ENCODE assay signal across 24 cellular contexts in the genomic region with DNA sequence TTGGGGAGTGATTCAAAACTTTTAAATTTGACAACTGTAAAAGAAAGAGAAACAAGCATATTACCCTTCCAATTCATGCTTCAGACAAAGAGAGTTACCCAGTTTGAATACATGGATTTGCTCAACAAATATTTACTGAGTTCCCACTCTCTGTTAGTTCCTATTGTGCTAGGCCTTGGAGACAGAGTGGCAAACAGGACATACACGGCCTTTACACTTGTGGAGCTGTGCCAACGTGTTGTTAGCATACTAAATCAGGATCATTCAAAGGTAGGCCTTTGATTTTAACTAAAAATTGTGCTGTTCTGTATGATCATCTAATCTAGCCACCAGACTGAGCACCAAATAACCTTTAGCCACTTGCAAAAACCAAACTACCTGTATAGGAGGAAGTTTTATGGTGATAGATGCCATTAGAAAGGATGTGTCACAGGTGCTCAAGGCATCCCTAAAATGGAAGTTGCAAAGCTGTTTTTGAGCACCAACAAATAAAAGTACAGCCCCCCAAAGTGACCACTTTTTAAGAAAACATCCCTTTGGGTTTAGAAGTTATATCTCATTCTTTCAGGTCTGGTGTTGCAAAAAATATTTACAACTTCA.
DNase-seq lines count a peak whose midpoint lies in the region; ATAC-seq, FAIRE-seq and TF ChIP-seq lines count a peak whose summit lies in the region.
"Had no signal": no experiment of that assay in that cellular context is flagged by ENCODE, and none has a peak within 500 bp of the region (broad histone marks: within the 10 kb centered on the region; RNA-seq: fewer than 3 reads in every experiment).

No MANE protein-coding gene starts in this region.

- ATAC-seq in T-helper 17 cell = no peak
- ATAC-seq in pancreas = peak; percentile 35 to 76 (median 64)
- no peak for ATAC-seq in left lung
- no peak for ATAC-seq in GM18870 (IDR thresholded peaks at IDR 0.05; ENCODE audit: unreplicated experiment)
- ATAC-seq: activated CD8-positive, alpha-beta T cell treated with anti-CD3 and anti-CD28 coated beads, Interleukin-2, amount 10 ng/mL, durations not matched to agents 7 days and 5 days; GM23338; naive thymus-derived CD4-positive, alpha-beta T cell; stimulated activated naive CD8-positive, alpha-beta T cell treated with anti-CD3 and anti-CD28 coated beads, Interleukin-15, amount 100 ng/mL, for 72 hours had no signal

- H3K4me1 Mint-ChIP-seq in T-helper 17 cell = peaks cover 21% of the 10 kb centered on the region

- peaks cover 14% of the 10 kb centered on the region for H3K36me3 Mint-ChIP-seq in T-helper 17 cell (ENCODE audit: low read depth)

- DNase-seq in DMS53 treated with DMSO at 0.1 percent for 48 hours (lab: John Stamatoyannopoulos, UW; ENCODE audit: unreplicated experiment) = peak; percentile 69
- peak; percentile 75 for DNase-seq in NCI-H2029 (lab: John Stamatoyannopoulos, UW)
- no peak for DNase-seq in T-helper 17 cell
- no peak for DNase-seq in pancreas
- no peak for DNase-seq in left lung
- no peak for DNase-seq in NCI-H2171 (lab: John Stamatoyannopoulos, UW)
- DNase-seq in islet precursor cell = no peak
- DNase-seq: activated CD4-positive, CD25-positive, alpha-beta regulatory T cell treated with anti-CD3 and anti-CD28 coated beads, Interleukin-2, amount 50 U/mL, for 72 hours; activated CD8-positive, alpha-beta T cell treated with anti-CD3 and anti-CD28 coated beads, Interleukin-2, amount 10 ng/mL, durations not matched to agents 7 days and 5 days; activated T-cell treated with anti-CD3 and anti-CD28 coated beads, Interleukin-2, amount 50 U/mL, for 1 hour; AML-193; amygdala; kidney glomerular epithelial cell; mesenchymal stem cell; naive thymus-derived CD4-positive, alpha-beta T cell; NCI-H1694; NCI-H446 treated with DMSO at 0.1 percent for 48 hours; right cardiac atrium; stimulated activated naive CD8-positive, alpha-beta T cell treated with anti-CD3 and anti-CD28 coated beads, Interleukin-15, amount 100 ng/mL, for 72 hours had no signal

- no peaks in the 10 kb centered on the region for H3K27me3 Mint-ChIP-seq in T-helper 17 cell
- H3K27me3 Mint-ChIP-seq: naive thymus-derived CD4-positive, alpha-beta T cell; stimulated activated naive CD8-positive, alpha-beta T cell treated with anti-CD3 and anti-CD28 coated beads, Interleukin-15, amount 100 ng/mL, for 72 hours; type B pancreatic cell had no signal

- H3K4me1 ChIP-seq in pancreas (no peaks in the 10 kb centered on the region), left lung (no peaks in the 10 kb centered on the region)

- peaks cover 0 to 9% (median 0%) of the 10 kb centered on the region in 3 donors for H3K36me3 ChIP-seq in pancreas
- H3K36me3 ChIP-seq in left lung = peaks cover 0 to 13% of the 10 kb centered on the region in 2 donors

- WGBS in pancreas, 2 donors = 19 to 24% methylated on average over 2 of the region's 2 CpGs

- intact Hi-C loops in pancreas (cut with DNase I) (no loop called here), left lung (cut with DNase I) (no loop called here)

- H3K27ac ChIP-seq in pancreas = no peak overlapping the region
- H3K27ac ChIP-seq in left lung = no peak overlapping the region
- H3K27ac ChIP-seq: coronary artery had no signal

- H3K4me3 ChIP-seq in pancreas (no peak overlapping the region), left lung (no peak overlapping the region)
- H3K4me3 ChIP-seq: coronary artery, GM23338 had no signal

- H3K9me3 ChIP-seq in T-helper 17 cell (ENCODE audit: control insufficient read depth, low read length, poor library complexity, severe bottlenecking) (no peaks in the 10 kb centered on the region), pancreas (no peaks in the 10 kb centered on the region), left lung (peaks cover 0 to 3% of the 10 kb centered on the region in 2 donors)

- H3K27ac Mint-ChIP-seq in T-helper 17 cell = peak overlapping the region; percentile 1
- H3K27ac Mint-ChIP-seq: activated CD8-positive, alpha-beta T cell treated with anti-CD3 and anti-CD28 coated beads, Interleukin-2, amount 10 ng/mL, durations not matched to agents 7 days and 5 days; GM23338; type B pancreatic cell had no signal

- H3K27me3 ChIP-seq in pancreas (no peaks in the 10 kb centered on the region), left lung (no peaks in the 10 kb centered on the region)

- no peak overlapping the region for H3K4me3 Mint-ChIP-seq in T-helper 17 cell
- H3K4me3 Mint-ChIP-seq: activated CD8-positive, alpha-beta T cell treated with anti-CD3 and anti-CD28 coated beads, Interleukin-2, amount 10 ng/mL, durations not matched to agents 7 days and 5 days; GM23338; stimulated activated naive CD8-positive, alpha-beta T cell treated with anti-CD3 and anti-CD28 coated beads, Interleukin-15, amount 100 ng/mL, for 72 hours; type B pancreatic cell had no signal

- FAIRE-seq in pancreas (lab: Jason Lieb, UNC) = no peak
- FAIRE-seq: bronchial epithelial cell had no signal

- no peak for TF ChIP-seq CTCF in pancreas (IDR thresholded peaks at IDR 0.05)
- TF ChIP-seq CTCF in left lung (IDR thresholded peaks at IDR 0.05) = no peak

Comparison
In these comparisons a context has a peak if more than half of its experiments do, and no peak if none do; other contexts are left out.
1. DNase-seq: peak in DMS53 treated with DMSO at 0.1 percent for 48 hours (single experiment) and NCI-H2029 (single experiment); none in T-helper 17 cell (0 of 3), pancreas (0 of 6), left lung (0 of 2), NCI-H2171 (single experiment) and islet precursor cell (single experiment).
2. ATAC-seq: peak in pancreas (4 of 4); none in T-helper 17 cell (single experiment), left lung (single experiment) and GM18870 (single experiment).